In genomic region chr3:185950720-185951119, GRCh38 we compare ENCODE assay signal across 17 cellular contexts. TPM values are rescaled to one million over a fixed set of nuclear protein-coding genes. Genes with fewer than 3 reads are reported as not detected.
DNase-seq lines count a peak whose midpoint lies in the region; TF ChIP-seq lines count a peak whose summit lies in the region.
"Had no signal": no experiment of that assay in that cellular context is flagged by ENCODE, and none has a peak within 500 bp of the region (broad histone marks: within the 10 kb centered on the region; RNA-seq: fewer than 3 reads in every experiment).

No MANE protein-coding gene starts in this region.

- TF ChIP-seq EP300 in suprapubic skin (IDR thresholded peaks at IDR 0.05), result no peak

- peak in 1 of 2 experiments; percentile 85 for DNase-seq in PC-9
- DNase-seq in suprapubic skin (ENCODE audit: low spot score in 2 of 2), result no peak
- DNase-seq in osteoblast (ENCODE audit: insufficient read length, low spot score, missing footprints), result no peak
- DNase-seq in superior temporal gyrus (ENCODE audit: extremely low spot score), result no peak
- no peak for DNase-seq in GM20000 (ENCODE audit: low spot score)
- DNase-seq: AML-193, COR-L47, DMS153, NCI-H1417 treated with DMSO at 0.1 percent for 48 hours, NCI-H1930, NCI-H510A, Peyer's patch, SHP77, SK-N-SH had no signal

- POLR2A ChIA-PET in HEK293 (lab: Yijun Ruan, JAX) (interaction anchor here (1.4 kb wide), 1 partner anchor 13 kb away, joined by 3 read pairs; the partner anchor contains the start of gene TRA2B), PC-9 (lab: Charles Lee; ENCODE audit: unreplicated experiment) (interaction anchor here (0.6 to 1.5 kb wide), 3 partner anchors 9 to 1040 kb away, joined by 5 to 8 read pairs (median 6); no protein-coding TSS in a partner anchor)

- no peaks in the 10 kb centered on the region for H4K20me1 ChIP-seq in PC-9 (ENCODE audit: insufficient read depth)
- H4K20me1 ChIP-seq in osteoblast (ENCODE audit: insufficient read depth, low read length), result no peaks in the 10 kb centered on the region

- H3K9me2 ChIP-seq in PC-9 (ENCODE audit: insufficient read depth), result no peaks in the 10 kb centered on the region
- H3K9me2 ChIP-seq: SK-N-SH had no signal

- no peak overlapping the region for H2AFZ ChIP-seq in PC-9
- no peak overlapping the region for H2AFZ ChIP-seq in osteoblast (ENCODE audit: low read length)

- H3K9me3 ChIP-seq in HEK293 (ENCODE audit: control insufficient read depth, insufficient read depth, low read depth, low read length), result no peaks in the 10 kb centered on the region
- H3K9me3 ChIP-seq in PC-9 (ENCODE audit: insufficient read depth, low read depth), result no peaks in the 10 kb centered on the region
- no peaks in the 10 kb centered on the region for H3K9me3 ChIP-seq in esophagus (ENCODE audit: control insufficient read depth in 2 of 2, insufficient read depth in 1 of 2, low read depth in 1 of 2, low read length in 1 of 2)
- no peaks in the 10 kb centered on the region for H3K9me3 ChIP-seq in suprapubic skin
- H3K9me3 ChIP-seq in osteoblast (ENCODE audit: low read depth, low read length), result no peaks in the 10 kb centered on the region
- H3K9me3 ChIP-seq: HAP-1, Peyer's patch, SK-N-SH had no signal

- H3K27me3 ChIP-seq in PC-9 (ENCODE audit: insufficient read depth, low read depth) (no peaks in the 10 kb centered on the region), esophagus (ENCODE audit: control insufficient read depth in 1 of 2, insufficient read depth in 2 of 2, low read length in 2 of 2) (no peaks in the 10 kb centered on the region), suprapubic skin (peaks cover 7% of the 10 kb centered on the region), osteoblast (ENCODE audit: insufficient read depth, low read length) (peaks cover 24% of the 10 kb centered on the region)
- H3K27me3 ChIP-seq: Peyer's patch had no signal

- CTCF ChIA-PET in HEK293 (lab: Yijun Ruan, JAX) (interaction anchor here (0.6 to 0.7 kb wide), 2 partner anchors 27 to 617 kb away, joined by 3 read pairs; no protein-coding TSS in a partner anchor), PC-9 (lab: Charles Lee) (no interaction called here)

- H3K79me2 ChIP-seq in PC-9 (ENCODE audit: low read depth), result no peaks in the 10 kb centered on the region
- H3K79me2 ChIP-seq in osteoblast (ENCODE audit: insufficient read depth, low read length), result no peaks in the 10 kb centered on the region

- no peak for TF ChIP-seq POLR2A in suprapubic skin (IDR thresholded peaks at IDR 0.05)

- no peak for TF ChIP-seq CTCF in HEK293 (tag by site-specific recombination; IDR thresholded peaks at IDR 0.05)
- no peak for TF ChIP-seq CTCF in PC-9 (conservative IDR thresholded peaks at IDR 0.05)
- no peak for TF ChIP-seq CTCF in suprapubic skin (IDR thresholded peaks at IDR 0.05)
- TF ChIP-seq CTCF in osteoblast (IDR thresholded peaks at IDR 0.05; ENCODE audit: extremely low read depth, low read depth, low read length), result no peak
- TF ChIP-seq CTCF in GM20000 (IDR thresholded peaks at IDR 0.05; ENCODE audit: extremely low read depth, missing control alignments), result no peak

- WGBS in esophagus, 2 donors, result 52 to 63% methylated on average over 3 of the region's 3 CpGs
- 49% methylated on average over 3 of the region's 3 CpGs for WGBS in suprapubic skin

- H3K4me1 ChIP-seq in HEK293 (ENCODE audit: control insufficient read depth, insufficient read depth, low read length) (no peaks in the 10 kb centered on the region), PC-9 (replicated peaks; ENCODE audit: insufficient read depth) (peaks cover 16% of the 10 kb centered on the region), esophagus (ENCODE audit: control insufficient read depth in 2 of 2, insufficient read depth in 2 of 2, low read length in 1 of 2) (no peaks in the 10 kb centered on the region), suprapubic skin (peaks cover 3% of the 10 kb centered on the region), osteoblast (ENCODE audit: insufficient read depth, low read length) (no peaks in the 10 kb centered on the region)
- H3K4me1 ChIP-seq: HAP-1, Peyer's patch had no signal

- H3K4me2 ChIP-seq in PC-9 (peak overlapping the region; percentile 63), osteoblast (ENCODE audit: insufficient read depth, low read length) (no peak overlapping the region)
- H3K4me2 ChIP-seq: SK-N-SH had no signal

- H3K36me3 ChIP-seq in HEK293 (ENCODE audit: control insufficient read depth in 2 of 2, insufficient read depth in 1 of 2, low read length in 2 of 2) (no peaks in the 10 kb centered on the region), PC-9 (ENCODE audit: low read depth) (no peaks in the 10 kb centered on the region), esophagus (ENCODE audit: control insufficient read depth in 2 of 2, insufficient read depth in 2 of 2, low read length in 1 of 2) (no peaks in the 10 kb centered on the region), suprapubic skin (no peaks in the 10 kb centered on the region), osteoblast (ENCODE audit: insufficient read depth, low read length) (no peaks in the 10 kb centered on the region)
- H3K36me3 ChIP-seq: HAP-1, Peyer's patch had no signal

- no peak overlapping the region for H3K4me3 ChIP-seq in HEK293 (ENCODE audit: low read depth, low read length)
- 0 out of 2 replicates have a peak overlapping the region, but pooled peaks have one; percentile 12 for H3K4me3 ChIP-seq in PC-9
- no peak overlapping the region for H3K4me3 ChIP-seq in esophagus (ENCODE audit: low read depth in 1 of 2, low read length in 2 of 2)
- no peak overlapping the region for H3K4me3 ChIP-seq in suprapubic skin
- H3K4me3 ChIP-seq in osteoblast (ENCODE audit: insufficient read depth, low read length), result no peak overlapping the region
- H3K4me3 ChIP-seq: HAP-1, Peyer's patch had no signal

- intact Hi-C loops in PC-9 (cut with micrococcal nuclease; ENCODE audit: unreplicated experiment), result no loop called here

- H3K27ac ChIP-seq in HEK293 (ENCODE audit: extremely low read depth, low read depth, low read length) (no peak overlapping the region), PC-9 (peak overlapping the region; percentile 45), esophagus (ENCODE audit: low read depth in 2 of 2, low read length in 1 of 2) (peak overlapping the region; percentile 74 to 79), suprapubic skin (peak overlapping the region; percentile 59), osteoblast (ENCODE audit: low read depth, low read length) (no peak overlapping the region)

- no TSS peak for BruUV-seq in PC-9 (replicated peaks; lab: Mats Ljungman, UMichigan)

- peaks cover 20% of the 10 kb centered on the region for H3F3A ChIP-seq in PC-9 (ENCODE audit: insufficient read depth, low read depth)

TF ChIP-seq in HEK293, 187 proteins besides CTCF, POLR2A, EP300 and RAD21:
- TF ChIP-seq SCRT2 (tag by site-specific recombination; IDR thresholded peaks at IDR 0.05) (no peak), ZNF704 (tag by site-specific recombination; IDR thresholded peaks at IDR 0.05) (no peak), ZIC2 (tag by site-specific recombination; IDR thresholded peaks at IDR 0.05) (no peak), KLF10 (tag by site-specific recombination; IDR thresholded peaks at IDR 0.05) (peak; percentile 53), WT1 (tag by site-specific recombination; IDR thresholded peaks at IDR 0.05) (peak; percentile 58; the same call in 1 of the 2 replicates), YY2 (tag by site-specific recombination; IDR thresholded peaks at IDR 0.05) (no peak), REPIN1 (tag by site-specific recombination; IDR thresholded peaks at IDR 0.05; ENCODE audit: low read depth) (no peak)

RNA-seq across cellular contexts. Expression of gene TRA2B, which starts 12.9 kb away (rescaled TPM):
- 117 and 158 TPM in 2 replicates for total RNA-seq in PC-9 (2021)
- polyA plus RNA-seq in esophagus, result 10 to 100 TPM; 56.6 to 71.1 TPM
- total RNA-seq in suprapubic skin, result 100 to 1,000 TPM; 149 to 410 (median 231) TPM
- 95.2 and 111 TPM in 2 replicates for total RNA-seq in osteoblast

Comparison
In these comparisons a context has a peak if more than half of its experiments do, and no peak if none do; other contexts are left out.
1. H3K27ac ChIP-seq: peak in PC-9 (single experiment), esophagus (2 of 2) and suprapubic skin (single experiment); none in HEK293 (single experiment) and osteoblast (single experiment).